Comparison of ENCODE assay signal across 1 cellular context in genomic region chr5:176837707-176838115, GRCh38.
TF ChIP-seq lines count a peak whose summit lies in the region.

No MANE protein-coding gene starts in this region.

TF ChIP-seq in HepG2, 621 proteins besides CTCF, POLR2A, EP300 and RAD21 (continued from another document and continues in another):
- TF ChIP-seq ZBTB2 (CRISPR knock-in tag; IDR thresholded peaks at IDR 0.05; ENCODE audit: low read depth) = peak; percentile 98
- TF ChIP-seq MATR3 (CRISPR knock-in tag; IDR thresholded peaks at IDR 0.05) = no peak
- TF ChIP-seq XRCC5 (optimal IDR thresholded peaks at IDR 0.05; ENCODE audit: low read length) = peak; percentile 99
- peak; percentile 96 for TF ChIP-seq ZNF7 (CRISPR knock-in tag; IDR thresholded peaks at IDR 0.05)
- no peak for TF ChIP-seq HNRNPUL1 (IDR thresholded peaks at IDR 0.05; ENCODE audit: low read depth, low read length)
- TF ChIP-seq WIZ (CRISPR knock-in tag; IDR thresholded peaks at IDR 0.05) = peak; percentile 100
- peak; percentile 97 for TF ChIP-seq SKIL (CRISPR knock-in tag; IDR thresholded peaks at IDR 0.05; ENCODE audit: borderline replicate concordance)
- TF ChIP-seq ZNF761 (CRISPR knock-in tag; conservative IDR thresholded peaks at IDR 0.05) = peak; percentile 100
- TF ChIP-seq ZNF282 (IDR thresholded peaks at IDR 0.05; ENCODE audit: partially characterized antibody) = no peak
- TF ChIP-seq NFIC (IDR thresholded peaks at IDR 0.05; ENCODE audit: low read length) = no peak
- TF ChIP-seq SRSF9 (IDR thresholded peaks at IDR 0.05; ENCODE audit: borderline replicate concordance, insufficient read depth, low read depth, low read length, poor library complexity, severe bottlenecking) = no peak
- TF ChIP-seq ZNF264 (CRISPR knock-in tag; IDR thresholded peaks at IDR 0.05) = peak; percentile 100
- TF ChIP-seq ARID3A (IDR thresholded peaks at IDR 0.05; ENCODE audit: low read depth, low read length) = no peak
- peak; percentile 100 for TF ChIP-seq TSC22D2 (CRISPR knock-in tag; IDR thresholded peaks at IDR 0.05; ENCODE audit: borderline replicate concordance)
- TF ChIP-seq ZBTB10 (CRISPR knock-in tag; IDR thresholded peaks at IDR 0.05; ENCODE audit: borderline replicate concordance) = peak; percentile 100
- TF ChIP-seq NONO (IDR thresholded peaks at IDR 0.05) = no peak
- peak; percentile 86 for TF ChIP-seq NONO (CRISPR knock-in tag; conservative IDR thresholded peaks at IDR 0.05)
- TF ChIP-seq ZFP90 (CRISPR knock-in tag; IDR thresholded peaks at IDR 0.05; ENCODE audit: borderline replicate concordance) = peak; percentile 100
- TF ChIP-seq SP1 (IDR thresholded peaks at IDR 0.05) = no peak
- TF ChIP-seq SP1 (CRISPR knock-in tag; IDR thresholded peaks at IDR 0.05) = peak; percentile 84
- peak; percentile 99 for TF ChIP-seq ZNF12 (CRISPR knock-in tag; IDR thresholded peaks at IDR 0.05)
- TF ChIP-seq ZNF205 (CRISPR knock-in tag; IDR thresholded peaks at IDR 0.05) = peak; percentile 99
- peak; percentile 100 for TF ChIP-seq ZNF33A (CRISPR knock-in tag; IDR thresholded peaks at IDR 0.05; ENCODE audit: borderline replicate concordance)
- TF ChIP-seq TFAP4 (IDR thresholded peaks at IDR 0.05; ENCODE audit: borderline replicate concordance, low read depth) = peak; percentile 57; the same call in 1 of the 2 replicates
- peak; percentile 100 for TF ChIP-seq ZNF607 (CRISPR knock-in tag; IDR thresholded peaks at IDR 0.05; ENCODE audit: borderline replicate concordance)
- peak; percentile 100 for TF ChIP-seq TFE3 (CRISPR knock-in tag; IDR thresholded peaks at IDR 0.05)
- peak; percentile 100 for TF ChIP-seq ZNF256 (CRISPR knock-in tag; conservative IDR thresholded peaks at IDR 0.05)
- 0 out of 2 replicates have a peak, but pooled peaks have one; percentile 69 for TF ChIP-seq ZNF512 (CRISPR knock-in tag; IDR thresholded peaks at IDR 0.05)
- peak; percentile 100 for TF ChIP-seq ZNF468 (CRISPR knock-in tag; IDR thresholded peaks at IDR 0.05)
- TF ChIP-seq ZBTB3 (CRISPR knock-in tag; IDR thresholded peaks at IDR 0.05; ENCODE audit: borderline replicate concordance, low read depth) = peak; percentile 99
- TF ChIP-seq CEBPB (IDR thresholded peaks at IDR 0.05; ENCODE audit: borderline replicate concordance, low read depth, low read length) = no peak; the same call in 1 of the 2 replicates
- peak; percentile 100 for TF ChIP-seq ZNF234 (CRISPR knock-in tag; conservative IDR thresholded peaks at IDR 0.05)
- TF ChIP-seq ADNP (CRISPR knock-in tag; IDR thresholded peaks at IDR 0.05) = peak; percentile 87
- no peak for TF ChIP-seq ZEB1 (IDR thresholded peaks at IDR 0.05; ENCODE audit: insufficient replicate concordance, low read depth)
- no peak for TF ChIP-seq NR2F2 (IDR thresholded peaks at IDR 0.05; ENCODE audit: borderline replicate concordance, low read depth)
- peak; percentile 99; the same call in 1 of the 2 replicates for TF ChIP-seq FOXK1 (CRISPR knock-in tag; IDR thresholded peaks at IDR 0.05; ENCODE audit: borderline replicate concordance, low read depth)
- no peak for TF ChIP-seq TRIM22 (IDR thresholded peaks at IDR 0.05)
- TF ChIP-seq HIVEP1 (CRISPR knock-in tag; IDR thresholded peaks at IDR 0.05) = peak; percentile 99
- no peak for TF ChIP-seq HMGA1 (CRISPR knock-in tag; conservative IDR thresholded peaks at IDR 0.05)
- TF ChIP-seq PBX2 (CRISPR knock-in tag; IDR thresholded peaks at IDR 0.05) = peak; percentile 67
- TF ChIP-seq ZFP37 (CRISPR knock-in tag; IDR thresholded peaks at IDR 0.05; ENCODE audit: borderline replicate concordance) = peak; percentile 100
- TF ChIP-seq KLF9 (CRISPR knock-in tag; IDR thresholded peaks at IDR 0.05; ENCODE audit: low read depth) = peak; percentile 100
- peak; percentile 100 for TF ChIP-seq MEF2D (CRISPR knock-in tag; IDR thresholded peaks at IDR 0.05)
- TF ChIP-seq KDM5B (CRISPR knock-in tag; IDR thresholded peaks at IDR 0.05; ENCODE audit: borderline replicate concordance) = peak; percentile 100
- TF ChIP-seq MAZ (IDR thresholded peaks at IDR 0.05; ENCODE audit: borderline replicate concordance, low read depth, low read length) = peak; percentile 55; the same call in 1 of the 2 replicates
- TF ChIP-seq MAZ (CRISPR knock-in tag; IDR thresholded peaks at IDR 0.05; ENCODE audit: low read depth) = peak; percentile 100
- peak; percentile 100; the same call in 1 of the 2 replicates for TF ChIP-seq ZNF569 (CRISPR knock-in tag; IDR thresholded peaks at IDR 0.05; ENCODE audit: borderline replicate concordance)
- TF ChIP-seq ZNF101 (CRISPR knock-in tag; IDR thresholded peaks at IDR 0.05; ENCODE audit: borderline replicate concordance, low read depth) = peak; percentile 99
- TF ChIP-seq BORCS8-MEF2B (CRISPR knock-in tag; IDR thresholded peaks at IDR 0.05) = peak; percentile 100
- peak; percentile 100 for TF ChIP-seq ZBTB43 (CRISPR knock-in tag; conservative IDR thresholded peaks at IDR 0.05)
- TF ChIP-seq FOXO1 (CRISPR knock-in tag; IDR thresholded peaks at IDR 0.05) = peak; percentile 99
